15 cellular contexts compared by ENCODE assay signal in genomic region chr7:45053401-45053800, GRCh38.
"Had no signal": no experiment of that assay in that cellular context is flagged by ENCODE, and none has a peak within 500 bp of the region (broad histone marks: within the 10 kb centered on the region; RNA-seq: fewer than 3 reads in every experiment).

No MANE protein-coding gene starts in this region.

- ATAC-seq: mucosa of descending colon, sciatic nerve, WTC11 had no signal

- H3K27ac Mint-ChIP-seq: nephron, WTC11 had no signal

- H3K27me3 Mint-ChIP-seq: activated CD4-positive, alpha-beta memory T cell treated with anti-CD3 and anti-CD28 coated beads for 36 hours; memory B cell had no signal

- H3K4me1 Mint-ChIP-seq: WTC11 had no signal

- DNase-seq: activated CD4-positive, alpha-beta memory T cell treated with anti-CD3 and anti-CD28 coated beads for 36 hours; activated CD4-positive, alpha-beta T cell treated with anti-CD3 and anti-CD28 coated beads for 4 hours; activated naive CD4-positive, alpha-beta T cell; brain microvascular endothelial cell; central memory CD4-positive, alpha-beta T cell; effector CD4-positive, alpha-beta T cell; mucosa of descending colon; stimulated activated CD4-positive, alpha-beta T cell treated with anti-CD3 and anti-CD28 coated beads, Interleukin-4, amount 100 ng/mL, for 4 hours; stimulated activated naive CD4-positive, alpha-beta T cell; thyroid gland had no signal

- H3K4me3 Mint-ChIP-seq: activated CD4-positive, alpha-beta memory T cell treated with anti-CD3 and anti-CD28 coated beads for 36 hours; memory B cell; nephron; WTC11 had no signal

- H3K9me3 Mint-ChIP-seq: activated CD4-positive, alpha-beta memory T cell treated with anti-CD3 and anti-CD28 coated beads for 36 hours; memory B cell had no signal

- FAIRE-seq: endothelial cell of umbilical vein had no signal
